8 cellular contexts compared by ENCODE assay signal in genomic region chr16:89720520-89720858, GRCh38. TPM values are rescaled to one million over a fixed set of nuclear protein-coding genes. Genes with fewer than 3 reads are reported as not detected.
DNase-seq lines count a peak whose midpoint lies in the region; ATAC-seq, FAIRE-seq and TF ChIP-seq lines count a peak whose summit lies in the region.

No MANE protein-coding gene starts in this region.

- H3K4me3 ChIP-seq in DND-41 (ENCODE audit: low read depth in 1 of 2, low read length in 2 of 2): peak overlapping the region; percentile 60 to 70
- peak overlapping the region; percentile 79 to 94 for H3K4me3 ChIP-seq in left lung
- H3K4me3 ChIP-seq in thyroid gland (replicated peaks in 1 of 3): peak overlapping the region; percentile 63 to 97 (median 91)

- intact Hi-C loops in left lung (cut with DNase I): no loop called here
- intact Hi-C loops in thyroid gland (cut with DNase I): no loop called here

- peaks cover 35% of the 10 kb centered on the region for H3K4me1 ChIP-seq in DND-41 (ENCODE audit: insufficient read depth, low read length)
- peaks cover 23 to 59% of the 10 kb centered on the region in 2 donors for H3K4me1 ChIP-seq in left lung
- H3K4me1 ChIP-seq in thyroid gland: peaks cover 12 to 30% of the 10 kb centered on the region in 2 donors

- H4K20me1 ChIP-seq in DND-41 (ENCODE audit: insufficient read depth, low read length): peaks cover 29% of the 10 kb centered on the region

- TF ChIP-seq CTCF in DND-41 (IDR thresholded peaks at IDR 0.05; ENCODE audit: borderline replicate concordance, extremely low read depth, low read length, poor library complexity, severe bottlenecking) (no peak), left lung (IDR thresholded peaks at IDR 0.05) (no peak), thyroid gland (IDR thresholded peaks at IDR 0.05) (no peak)

- WGBS in thyroid gland, 2 donors: 0% methylated on average over 1 to 4 of the region's 39 CpGs

- no peaks in the 10 kb centered on the region for H3K9me3 ChIP-seq in DND-41 (ENCODE audit: insufficient read depth, low read length, severe bottlenecking)
- H3K9me3 ChIP-seq in left lung: no peaks in the 10 kb centered on the region
- H3K9me3 ChIP-seq in thyroid gland: no peaks in the 10 kb centered on the region

- ATAC-seq in DND-41 (ENCODE audit: insufficient read depth, low read depth) (peak; percentile 6), GM21515 (IDR thresholded peaks at IDR 0.05; ENCODE audit: unreplicated experiment) (peak; percentile 24), left lung (peak; percentile 20)

- H3K36me3 ChIP-seq in DND-41 (ENCODE audit: insufficient read depth, low read length) (peaks cover 33% of the 10 kb centered on the region), left lung (peaks cover 0 to 30% of the 10 kb centered on the region in 2 donors), thyroid gland (peaks cover 12 to 15% of the 10 kb centered on the region in 2 donors)

- no peaks in the 10 kb centered on the region for H3K27me3 ChIP-seq in DND-41 (ENCODE audit: insufficient read depth, low read length, poor library complexity)
- no peaks in the 10 kb centered on the region for H3K27me3 ChIP-seq in left lung
- H3K27me3 ChIP-seq in thyroid gland: no peaks in the 10 kb centered on the region

- peak overlapping the region; percentile 96 for H3K9ac ChIP-seq in DND-41 (ENCODE audit: low read depth, low read length)

- peak overlapping the region; percentile 87 for H3K27ac ChIP-seq in DND-41 (ENCODE audit: low read length)
- peak overlapping the region; percentile 99 for H3K27ac ChIP-seq in caudate nucleus (ENCODE audit: low read depth, low read length)
- H3K27ac ChIP-seq in left lung: peak overlapping the region; percentile 95 to 99
- peak overlapping the region; percentile 77 to 96 (median 86) for H3K27ac ChIP-seq in thyroid gland

- H2AFZ ChIP-seq in DND-41 (ENCODE audit: low read depth, low read length): peak overlapping the region; percentile 80

- H3K4me2 ChIP-seq in DND-41 (ENCODE audit: insufficient read depth, low read length): peak overlapping the region; percentile 97

- DNase-seq in DND-41: no peak
- peak; percentile 40 for DNase-seq in KG1 (lab: John Stamatoyannopoulos, UW)
- peak in 13 of 61 donors; percentile 32 to 80 (median 68) for DNase-seq in caudate nucleus (lab: John Stamatoyannopoulos, UW)
- DNase-seq in left lung: peak in 1 of 2 donors; percentile 89
- DNase-seq in thyroid gland: peak; percentile 41 to 46
- no peak for DNase-seq in NOMO-1 treated with dmso at 0.1 percent for 144 hours (lab: John Stamatoyannopoulos, UW; ENCODE audit: unreplicated experiment)
- no peak for DNase-seq in GM12892 (ENCODE audit: insufficient read length)

- peaks cover 36% of the 10 kb centered on the region for H3K79me2 ChIP-seq in DND-41 (ENCODE audit: insufficient read depth, low read length)

- FAIRE-seq in GM12892 (lab: Jason Lieb, UNC): no peak

- TF ChIP-seq POLR2A in thyroid gland (IDR thresholded peaks at IDR 0.05) (no peak), GM12892 (IDR thresholded peaks at IDR 0.05; ENCODE audit: low read depth, low read length) (no peak)

RNA-seq across cellular contexts. Expression of gene VPS9D1, which starts 0.2 kb away (rescaled TPM):
- total RNA-seq in left lung (10 to 100 TPM; 14.3 to 19.0 TPM), thyroid gland (10 to 100 TPM in 1 of 4 donors, 1 to 10 TPM in 3; 3.1 to 15.6 (median 9.0) TPM)
- 2.7 TPM for polyA plus RNA-seq in GM12892 (2012; ENCODE audit: missing spikeins)

RNA-seq across cellular contexts. Expression of gene ZNF276, which starts 0.8 kb away (rescaled TPM):
- total RNA-seq in left lung (10 to 100 TPM; 22.1 to 28.1 TPM), thyroid gland (10 to 100 TPM; 21.2 to 38.9 (median 24.9) TPM)
- polyA plus RNA-seq in GM12892 (2012; ENCODE audit: missing spikeins): 12.2 TPM

RNA-seq across cellular contexts. Expression of gene SPATA2L, which starts 19.0 kb away (rescaled TPM):
- 10 to 100 TPM; 12.3 to 13.8 TPM for total RNA-seq in left lung
- 10 to 100 TPM; 22.4 to 31.9 (median 27.7) TPM for total RNA-seq in thyroid gland
- 1.1 TPM for polyA plus RNA-seq in GM12892 (2012; ENCODE audit: missing spikeins)

RNA-seq across cellular contexts. Expression of gene CDK10, which starts 34.0 kb away (rescaled TPM):
- total RNA-seq in left lung (10 to 100 TPM; 74.8 to 93.1 TPM), thyroid gland (100 to 1,000 TPM in 1 of 4 donors, 10 to 100 TPM in 3; 88.7 to 109 (median 91.3) TPM)
- 40.0 TPM for polyA plus RNA-seq in GM12892 (2012; ENCODE audit: missing spikeins)

Comparison
In these comparisons a context has a peak if more than half of its experiments do, and no peak if none do; other contexts are left out.
1. DNase-seq: peak in KG1 (single experiment) and thyroid gland (2 of 2); none in DND-41 (single experiment), NOMO-1 treated with dmso at 0.1 percent for 144 hours (single experiment) and GM12892 (single experiment).
2. Peak in every context shown above with its lines, with median percentiles within 50 percentile points of each other: ATAC-seq, H3K27ac ChIP-seq and H3K4me3 ChIP-seq.